In genomic region chr2:39436592-39437521, GRCh38 we compare ENCODE assay signal across 8 cellular contexts. TPM values are rescaled to one million over a fixed set of nuclear protein-coding genes. Genes with fewer than 3 reads are reported as not detected.
DNase-seq lines count a peak whose midpoint lies in the region; ATAC-seq and TF ChIP-seq lines count a peak whose summit lies in the region.

Gene MAP4K3, minus strand, starts transcription at chr2:39437285. Its CDS starts 298 bp downstream, at chr2:39436987.

- CTCF ChIA-PET in Panc1 (lab: Charles Lee) = interaction anchor here (0.6 kb wide), 1 partner anchor 113 kb away, joined by 5 read pairs; no protein-coding TSS in a partner anchor

- 0% methylated on average over 20 of the region's 109 CpGs for WGBS in esophagus muscularis mucosa

- TF ChIP-seq EP300 in esophagus muscularis mucosa (IDR thresholded peaks at IDR 0.05) = no peak

- BruUV-seq in Panc1 (replicated peaks; lab: Mats Ljungman, UMichigan) = no TSS peak

- ATAC-seq in GM21717 (IDR thresholded peaks at IDR 0.05; ENCODE audit: unreplicated experiment) (peak; percentile 80), Panc1 (peak; percentile 95)

- intact Hi-C loops in Panc1 (cut with micrococcal nuclease; ENCODE audit: unreplicated experiment) (loop anchor here (5.0 kb wide), 1 partner anchor 60 kb away; no protein-coding TSS in a partner anchor), esophagus muscularis mucosa (cut with DNase I) (loop anchor here (5.0 kb wide), 3 partner anchors 60 to 75 kb away; no protein-coding TSS in a partner anchor)

- TF ChIP-seq POLR2A in esophagus muscularis mucosa (IDR thresholded peaks at IDR 0.05; ENCODE audit: low read depth) = peak; percentile 86

- POLR2A ChIA-PET in Panc1 (lab: Charles Lee) = no interaction called here

- no peaks in the 10 kb centered on the region for H3K9me3 ChIP-seq in Panc1 (ENCODE audit: control insufficient read depth, insufficient read depth, low read depth, low read length)
- H3K9me3 ChIP-seq in esophagus muscularis mucosa = no peaks in the 10 kb centered on the region
- H3K9me3 ChIP-seq in muscle layer of duodenum (ENCODE audit: control insufficient read depth in 1 of 2, low read length in 2 of 2) = no peaks in the 10 kb centered on the region

- H3K36me3 ChIP-seq in Panc1 (ENCODE audit: control insufficient read depth, insufficient read depth, low read length) (peaks cover 5% of the 10 kb centered on the region; the same call in 1 of the 2 replicates), esophagus muscularis mucosa (no peaks in the 10 kb centered on the region), muscle layer of duodenum (ENCODE audit: control insufficient read depth in 1 of 2, insufficient read depth in 2 of 2, low read length in 2 of 2) (peaks cover 0 to 3% of the 10 kb centered on the region in 2 donors)

- H3K27ac ChIP-seq in Panc1 (ENCODE audit: low read length) = peak within 1 kb of the TSS; percentile 89
- peak within 1 kb of the TSS; percentile 95 to 98 (median 98) for H3K27ac ChIP-seq in esophagus muscularis mucosa (replicated peaks in 1 of 4)
- H3K27ac ChIP-seq in muscle layer of duodenum (ENCODE audit: low read length) = peak within 1 kb of the TSS; percentile 96

- peak; percentile 86 for DNase-seq in DMS153 treated with DMSO at 0.1 percent for 48 hours (lab: John Stamatoyannopoulos, UW; ENCODE audit: unreplicated experiment)
- peak; percentile 98 for DNase-seq in KBM-7
- DNase-seq in Panc1 (ENCODE audit: low read depth, low spot score) = peak; percentile 75
- peak; percentile 86 to 90 for DNase-seq in activated T-cell treated with anti-CD3 and anti-CD28 coated beads, Interleukin-2, amount 50 U/mL, for 48 hours
- DNase-seq in esophagus muscularis mucosa (ENCODE audit: extremely low spot score) = peak; percentile 97
- DNase-seq in stimulated activated CD8-positive, alpha-beta memory T cell treated with anti-CD3 and anti-CD28 coated beads, Interleukin-7, amount 100 ng/mL, for 24 hours (ENCODE audit: low read depth) = peak; percentile 63

- in situ Hi-C loops in KBM-7 (cut with MboI; ENCODE audit: low pct_unique_long_range_greater_than_20kb, low sequenced_read_pairs) = no loop called here
- in situ Hi-C loops in Panc1 (cut with HindIII; ENCODE audit: low pct_unique_long_range_greater_than_20kb, low sequenced_read_pairs) = no loop called here

- H3K4me3 ChIP-seq in Panc1 (ENCODE audit: low read depth in 2 of 2, low read length in 2 of 2) = peak within 1 kb of the TSS; percentile 76 to 85
- peak within 1 kb of the TSS; percentile 76 to 95 (median 86) for H3K4me3 ChIP-seq in esophagus muscularis mucosa
- peak within 1 kb of the TSS; percentile 76 to 96 for H3K4me3 ChIP-seq in muscle layer of duodenum (ENCODE audit: low read depth in 1 of 2, low read length in 2 of 2)

- H3K4me1 ChIP-seq in Panc1 (ENCODE audit: control insufficient read depth, insufficient read depth, low read length) (peaks cover 40% of the 10 kb centered on the region), esophagus muscularis mucosa (peaks cover 45 to 64% (median 63%) of the 10 kb centered on the region in 4 donors), muscle layer of duodenum (ENCODE audit: control insufficient read depth in 1 of 2, insufficient read depth in 2 of 2, low read length in 2 of 2) (peaks cover 10 to 27% of the 10 kb centered on the region in 2 donors)

- H3K27me3 ChIP-seq in Panc1 (ENCODE audit: control insufficient read depth, insufficient read depth, low read length) (no peaks in the 10 kb centered on the region), esophagus muscularis mucosa (no peaks in the 10 kb centered on the region), muscle layer of duodenum (ENCODE audit: low read depth, low read length) (no peaks in the 10 kb centered on the region)

- no peak for TF ChIP-seq CTCF in Panc1 (IDR thresholded peaks at IDR 0.05)
- TF ChIP-seq CTCF in esophagus muscularis mucosa (IDR thresholded peaks at IDR 0.05) = peak in 1 of 3 experiments; percentile 7

RNA-seq across cellular contexts. Expression of gene MAP4K3, which starts in this region (rescaled TPM):
- total RNA-seq in Panc1 (2021; ENCODE audit: unreplicated experiment) (26.6 TPM), esophagus muscularis mucosa (10 to 100 TPM; 39.6 to 72.5 (median 53.8) TPM)
- 9.0 TPM for polyA plus RNA-seq in Panc1 (2012; ENCODE audit: insufficient read length)

Comparison
In these comparisons a context has a peak if more than half of its experiments do, and no peak if none do; other contexts are left out.
1. Peak in every context shown above with its lines: DNase-seq, ATAC-seq, H3K4me3 ChIP-seq and H3K27ac ChIP-seq.